ENCODE assay signal across 1 cellular context in genomic region chr5:19555436-19555835, GRCh38.
TF ChIP-seq lines count a peak whose summit lies in the region.

No MANE protein-coding gene starts in this region.

TF ChIP-seq in GM23338, 12 proteins besides CTCF, POLR2A, EP300 and RAD21 (continued from another document):
- no peak for TF ChIP-seq ZNF462 (CRISPR knock-in tag; IDR thresholded peaks at IDR 0.05)
